ENCODE assay signal across 8 cellular contexts in genomic region chr3:183884437-183885296, GRCh38. TPM values are rescaled to one million over a fixed set of nuclear protein-coding genes. Genes with fewer than 3 reads are reported as not detected.
DNase-seq lines count a peak whose midpoint lies in the region; ATAC-seq and FAIRE-seq lines count a peak whose summit lies in the region.

Gene PARL, minus strand, starts transcription at chr3:183884880. Its CDS starts 34 bp downstream, at chr3:183884846.

- H3K27ac Mint-ChIP-seq in naive thymus-derived CD4-positive, alpha-beta T cell, result peak within 1 kb of the TSS; percentile 86 to 96 (median 93)
- peak within 1 kb of the TSS; percentile 99 for H3K27ac Mint-ChIP-seq in stimulated activated naive B cell treated with anti-CD40 and anti-IgM and Interleukin-4, amounts not matched to agents 10 μg/mL and 1 μg/mL and 100 μg/mL, for 72 hours

- no peaks in the 10 kb centered on the region for H3K9me3 Mint-ChIP-seq in naive thymus-derived CD4-positive, alpha-beta T cell
- H3K9me3 Mint-ChIP-seq in stimulated activated naive B cell treated with anti-CD40 and anti-IgM and Interleukin-4, amounts not matched to agents 10 μg/mL and 1 μg/mL and 100 μg/mL, for 72 hours, result no peaks in the 10 kb centered on the region

- peak within 1 kb of the TSS; percentile 89 for H3K4me3 ChIP-seq in Karpas-422 (ENCODE audit: low read length)
- H3K4me3 ChIP-seq in naive thymus-derived CD4-positive, alpha-beta T cell (ENCODE audit: low read length), result peak within 1 kb of the TSS; percentile 85

- peak within 1 kb of the TSS; percentile 90 for H3K9ac ChIP-seq in Karpas-422 (ENCODE audit: low read length)

- H3K9me3 ChIP-seq in Karpas-422 (ENCODE audit: low read length), result no peaks in the 10 kb centered on the region
- no peaks in the 10 kb centered on the region for H3K9me3 ChIP-seq in naive thymus-derived CD4-positive, alpha-beta T cell (ENCODE audit: control insufficient read depth in 2 of 3, low read length in 3 of 3)

- peaks cover 0 to 2% (median 0%) of the 10 kb centered on the region in 5 donors for H3K36me3 Mint-ChIP-seq in naive thymus-derived CD4-positive, alpha-beta T cell
- peaks cover 0 to 13% of the 10 kb centered on the region in 2 donors for H3K36me3 Mint-ChIP-seq in stimulated activated naive B cell treated with anti-CD40 and anti-IgM and Interleukin-4, amounts not matched to agents 10 μg/mL and 1 μg/mL and 100 μg/mL, for 72 hours

- H4K20me1 ChIP-seq in Karpas-422 (ENCODE audit: insufficient read depth, low read depth, low read length), result peaks cover 7% of the 10 kb centered on the region; the same call in 1 of the 2 replicates

- H3K36me3 ChIP-seq in Karpas-422 (ENCODE audit: insufficient read depth, low read length), result no peaks in the 10 kb centered on the region
- H3K36me3 ChIP-seq in naive thymus-derived CD4-positive, alpha-beta T cell (ENCODE audit: control insufficient read depth in 2 of 3, insufficient read depth in 3 of 3, low read length in 3 of 3), result peaks cover 0 to 5% (median 0%) of the 10 kb centered on the region in 3 experiments

- H3K9me2 ChIP-seq in Karpas-422 (replicated peaks; ENCODE audit: insufficient read depth, low read length), result no peaks in the 10 kb centered on the region

- H3K4me1 Mint-ChIP-seq in naive thymus-derived CD4-positive, alpha-beta T cell, result peaks cover 15 to 53% (median 41%) of the 10 kb centered on the region in 7 donors
- peaks cover 13 to 38% of the 10 kb centered on the region in 2 donors for H3K4me1 Mint-ChIP-seq in stimulated activated naive B cell treated with anti-CD40 and anti-IgM and Interleukin-4, amounts not matched to agents 10 μg/mL and 1 μg/mL and 100 μg/mL, for 72 hours

- H2AFZ ChIP-seq in Karpas-422 (ENCODE audit: low read length), result peak within 1 kb of the TSS; percentile 100

- CTCF ChIA-PET in naive thymus-derived CD4-positive, alpha-beta T cell (lab: Charles Lee), result interaction anchor here (0.6 to 2.9 kb wide), 12 partner anchors 9 to 289 kb away, joined by 3 to 11 read pairs (median 4); partner anchors contain the start of gene ABCC5

- FAIRE-seq in RCC 7860 (lab: Jason Lieb, UNC), result no peak

- intact Hi-C loops in naive thymus-derived CD4-positive, alpha-beta T cell (cut with micrococcal nuclease), result loop anchor here (1.0 to 10.0 kb wide), 19 partner anchors 11 to 930 kb away; partner anchors contain the start of genes EEF1AKMT4 (in 2 of the 2), EIF2B5 (in 2 of the 2), MAP6D1 (in 2 of the 2) and PSMD2 (in 2 of the 2)

- peak within 1 kb of the TSS; percentile 95 for H3K4me2 ChIP-seq in Karpas-422 (ENCODE audit: low read depth, low read length, poor library complexity, severe bottlenecking)

- peaks cover 49% of the 10 kb centered on the region for H3K79me2 ChIP-seq in Karpas-422 (ENCODE audit: low read length)

- H3K27ac ChIP-seq in Karpas-422 (ENCODE audit: low read length), result peak within 1 kb of the TSS; percentile 26
- H3K27ac ChIP-seq in naive thymus-derived CD4-positive, alpha-beta T cell (ENCODE audit: low read depth, low read length), result peak within 1 kb of the TSS; percentile 77

- peaks cover 0 to 3% (median 0%) of the 10 kb centered on the region in 5 donors for H3K27me3 Mint-ChIP-seq in naive thymus-derived CD4-positive, alpha-beta T cell
- H3K27me3 Mint-ChIP-seq in stimulated activated naive B cell treated with anti-CD40 and anti-IgM and Interleukin-4, amounts not matched to agents 10 μg/mL and 1 μg/mL and 100 μg/mL, for 72 hours, result peaks cover 9 to 10% of the 10 kb centered on the region in 2 donors

- peaks cover 25% of the 10 kb centered on the region for H3K4me1 ChIP-seq in Karpas-422 (ENCODE audit: low read length)
- H3K4me1 ChIP-seq in naive thymus-derived CD4-positive, alpha-beta T cell (ENCODE audit: control insufficient read depth in 2 of 2, insufficient read depth in 2 of 2, low read length in 2 of 2), result peaks cover 15% of the 10 kb centered on the region in 2 donors

- POLR2A ChIA-PET in naive thymus-derived CD4-positive, alpha-beta T cell (lab: Charles Lee), result interaction anchor here (0.6 to 1.8 kb wide), 5 partner anchors 11 to 417 kb away, joined by 3 to 5 read pairs (median 4); no protein-coding TSS in a partner anchor

- DNase-seq in Daoy (ENCODE audit: low read depth) (peak; percentile 96), Karpas-422 (peak; percentile 99), RCC 7860 (ENCODE audit: low spot score) (peak; percentile 90), activated T-helper 1 cell treated with Interleukin-2 at 50 U/mL for 16 hours (ENCODE audit: low read depth) (peak; percentile 94), fibroblast of gingiva (ENCODE audit: low read depth) (peak; percentile 87)
- peak; percentile 88 to 99 (median 95) for DNase-seq in naive thymus-derived CD4-positive, alpha-beta T cell
- DNase-seq in stimulated activated naive B cell treated with anti-CD40 and anti-IgM and Interleukin-4, amounts not matched to agents 10 μg/mL and 1 μg/mL and 100 μg/mL, for 72 hours, result peak; percentile 93

- peak within 1 kb of the TSS; percentile 89 to 98 (median 96) for H3K4me3 Mint-ChIP-seq in naive thymus-derived CD4-positive, alpha-beta T cell
- H3K4me3 Mint-ChIP-seq in stimulated activated naive B cell treated with anti-CD40 and anti-IgM and Interleukin-4, amounts not matched to agents 10 μg/mL and 1 μg/mL and 100 μg/mL, for 72 hours, result peak within 1 kb of the TSS; percentile 95 to 99

- no peaks in the 10 kb centered on the region for H3K27me3 ChIP-seq in Karpas-422 (ENCODE audit: low read length)
- H3K27me3 ChIP-seq in naive thymus-derived CD4-positive, alpha-beta T cell (ENCODE audit: control insufficient read depth in 2 of 2, insufficient read depth in 2 of 2, low read length in 2 of 2), result no peaks in the 10 kb centered on the region

- peak; percentile 99 for ATAC-seq in GM21825 (IDR thresholded peaks at IDR 0.05; ENCODE audit: unreplicated experiment)
- peak; percentile 100 for ATAC-seq in naive thymus-derived CD4-positive, alpha-beta T cell
- ATAC-seq in stimulated activated naive B cell treated with anti-CD40 and anti-IgM and Interleukin-4, amounts not matched to agents 10 μg/mL and 1 μg/mL and 100 μg/mL, for 72 hours (replicated peaks), result peak; percentile 98 to 99

RNA-seq across cellular contexts. Expression of gene PARL, which starts in this region (rescaled TPM):
- 73.9 and 88.0 TPM in 2 replicates for total RNA-seq in Daoy (2014; rRNA removed; shearing (Covaris generic))
- 44.9 and 48.8 TPM in 2 replicates for total RNA-seq in Karpas-422 (2014; rRNA removed; shearing (Covaris generic); ENCODE audit: low replicate concordance)
- total RNA-seq in naive thymus-derived CD4-positive, alpha-beta T cell, result 10 to 100 TPM; 41.6 to 50.4 (median 47.1) TPM
- polyA plus RNA-seq in naive thymus-derived CD4-positive, alpha-beta T cell, result 100 to 1,000 TPM; 123 to 130 TPM

Comparison
In these comparisons a context has a peak if more than half of its experiments do, and no peak if none do; other contexts are left out.
1. Peak in every context shown above with its lines: DNase-seq, ATAC-seq, H3K4me3 ChIP-seq and H3K27ac ChIP-seq.